In the genomic region with DNA sequence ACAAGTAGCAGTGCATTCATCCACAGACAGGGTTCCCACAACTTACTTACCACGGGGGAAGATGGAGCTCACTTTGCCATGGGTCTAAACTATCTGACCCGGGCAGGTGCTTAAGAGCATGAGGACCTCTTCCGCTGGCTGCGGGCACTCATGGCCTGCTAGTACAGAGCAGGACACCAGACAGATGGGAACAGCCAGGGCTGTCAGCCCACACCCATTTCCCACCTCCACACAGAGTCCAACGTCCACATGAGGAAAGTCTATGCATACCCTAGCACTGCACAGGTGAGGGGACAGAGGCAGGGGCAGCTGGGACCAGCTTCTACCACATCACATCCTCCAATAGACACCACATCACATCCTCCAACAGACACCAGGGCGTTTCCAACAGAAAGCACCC, we compare ENCODE assay signal across 30 cellular contexts.
"Had no signal": no experiment of that assay in that cellular context is flagged by ENCODE, and none has a peak within 500 bp of the region (broad histone marks: within the 10 kb centered on the region; RNA-seq: fewer than 3 reads in every experiment).

No MANE protein-coding gene starts in this region.

- H3K9me3 Mint-ChIP-seq: activated CD4-positive, alpha-beta memory T cell treated with anti-CD3 and anti-CD28 coated beads for 36 hours; activated CD4-positive, alpha-beta T cell treated with anti-CD3 and anti-CD28 coated beads, Interleukin-2, amount 10 ng/mL, durations not matched to agents 24 days and 14 days; activated naive CD4-positive, alpha-beta T cell treated with anti-CD3 and anti-CD28 coated beads for 36 hours; activated naive CD4-positive, alpha-beta T cell treated with anti-CD3 and anti-CD28 coated beads, Interleukin-2, amount 50 U/mL, for 24 hours; activated naive CD8-positive, alpha-beta T cell treated with anti-CD3 and anti-CD28 coated beads, Interleukin-2, amount 10 ng/mL, durations not matched to agents 7 days and 5 days; activated T-helper 1 cell treated with anti-CD3 and anti-CD28 coated beads, Interleukin-12 subunit alpha, Interleukin-12 subunit beta, Interleukin-2, Interleukin-4 antibody, amounts not matched to agents 30 ng/mL and 10 ng/mL and 1 ng/mL, durations not matched to agents 14 hours and 24 hours and 36 hours; activated T-helper 2 cell treated with anti-CD3 and anti-CD28 coated beads, Interferon-gamma antibody, Interleukin-2, Interleukin-4, amounts not matched to agents 10 μg/mL and 5 μg/mL and 100 μg/mL, durations not matched to agents 14 hours and 24 hours and 36 hours; central memory CD8-positive, alpha-beta T cell; dendritic cell treated with granulocyte-macrophage colony-stimulating factor and Interleukin-4, amounts not matched to agents 40 ng/mL and 50 ng/mL, for 4 days; endodermal cell had no signal

- H3K27me3 ChIP-seq: brain microvascular endothelial cell, dorsolateral prefrontal cortex had no signal

- H3K27ac ChIP-seq: brain microvascular endothelial cell, coronary artery, dorsolateral prefrontal cortex had no signal

- H3K27ac Mint-ChIP-seq: activated CD4-positive, alpha-beta memory T cell treated with anti-CD3 and anti-CD28 coated beads for 36 hours; activated CD4-positive, alpha-beta T cell treated with anti-CD3 and anti-CD28 coated beads for 36 hours; activated CD4-positive, alpha-beta T cell treated with anti-CD3 and anti-CD28 coated beads, Interleukin-2, amount 10 ng/mL, durations not matched to agents 24 days and 14 days; activated CD8-positive, alpha-beta memory T cell treated with anti-CD3 and anti-CD28 coated beads, Interleukin-2, amount 10 ng/mL, durations not matched to agents 7 days and 5 days; activated CD8-positive, alpha-beta T cell treated with anti-CD3 and anti-CD28 coated beads, Interleukin-2, amount 10 ng/mL, durations not matched to agents 7 days and 5 days; activated naive CD4-positive, alpha-beta T cell treated with anti-CD3 and anti-CD28 coated beads for 36 hours; activated naive CD4-positive, alpha-beta T cell treated with anti-CD3 and anti-CD28 coated beads, Interleukin-2, amount 50 U/mL, for 24 hours; activated naive CD8-positive, alpha-beta T cell treated with anti-CD3 and anti-CD28 coated beads, Interleukin-2, amount 10 ng/mL, durations not matched to agents 7 days and 5 days; activated T-helper 1 cell treated with anti-CD3 and anti-CD28 coated beads, Interleukin-12 subunit alpha, Interleukin-12 subunit beta, Interleukin-2, Interleukin-4 antibody, amounts not matched to agents 30 ng/mL and 10 ng/mL and 1 ng/mL, durations not matched to agents 14 hours and 24 hours and 36 hours; activated T-helper 2 cell treated with anti-CD3 and anti-CD28 coated beads, Interferon-gamma antibody, Interleukin-2, Interleukin-4, amounts not matched to agents 10 μg/mL and 5 μg/mL and 100 μg/mL, durations not matched to agents 14 hours and 24 hours and 36 hours; dendritic cell treated with granulocyte-macrophage colony-stimulating factor and Interleukin-4, amounts not matched to agents 40 ng/mL and 50 ng/mL, for 4 days; endodermal cell had no signal

- ATAC-seq: activated CD4-positive, alpha-beta T cell treated with anti-CD3 and anti-CD28 coated beads for 36 hours; activated CD8-positive, alpha-beta memory T cell treated with anti-CD3 and anti-CD28 coated beads, Interleukin-2, amount 10 ng/mL, durations not matched to agents 7 days and 5 days; activated CD8-positive, alpha-beta T cell treated with anti-CD3 and anti-CD28 coated beads, Interleukin-2, amount 10 ng/mL, durations not matched to agents 7 days and 5 days; esophagus mucosa; T-helper 17 cell had no signal

- DNase-seq: activated CD4-positive, alpha-beta memory T cell treated with anti-CD3 and anti-CD28 coated beads for 36 hours; activated CD4-positive, alpha-beta T cell treated with anti-CD3 and anti-CD28 coated beads for 36 hours; activated CD4-positive, alpha-beta T cell treated with anti-CD3 and anti-CD28 coated beads, Interleukin-2, amount 10 ng/mL, durations not matched to agents 24 days and 14 days; activated CD4-positive, CD25-positive, alpha-beta regulatory T cell; activated CD4-positive, CD25-positive, alpha-beta regulatory T cell treated with anti-CD3 and anti-CD28 coated beads, Interleukin-2, amount 50 U/mL, for 72 hours; activated CD8-positive, alpha-beta memory T cell treated with anti-CD3 and anti-CD28 coated beads, Interleukin-2, amount 10 ng/mL, durations not matched to agents 7 days and 5 days; activated CD8-positive, alpha-beta memory T cell treated with anti-CD3 and anti-CD28 coated beads, Interleukin-2, amount 50 U/mL, for 4 hours; activated CD8-positive, alpha-beta T cell treated with anti-CD3 and anti-CD28 coated beads, Interleukin-2, amount 10 ng/mL, durations not matched to agents 7 days and 5 days; activated effector memory CD4-positive, alpha-beta T cell treated with anti-CD3 and anti-CD28 coated beads, Interleukin-2, amount 50 U/mL, for 16 hours; activated naive CD4-positive, alpha-beta T cell treated with anti-CD3 and anti-CD28 coated beads for 36 hours; activated naive CD8-positive, alpha-beta T cell treated with anti-CD3 and anti-CD28 coated beads, Interleukin-2, amount 10 ng/mL, durations not matched to agents 7 days and 5 days; activated T-cell treated with anti-CD3 and anti-CD28 coated beads, Interleukin-2, amount 50 U/mL, for 1 hour; activated T-cell treated with anti-CD3 and anti-CD28 coated beads, Interleukin-2, amount 50 U/mL, for 48 hours; brain microvascular endothelial cell; dorsolateral prefrontal cortex; effector memory CD4-positive, alpha-beta T cell; endodermal cell; foreskin fibroblast; T-helper 1 cell; T-helper 17 cell had no signal

- H3K4me1 Mint-ChIP-seq: activated CD4-positive, alpha-beta T cell treated with anti-CD3 and anti-CD28 coated beads, Interleukin-2, amount 10 ng/mL, durations not matched to agents 24 days and 14 days; activated CD8-positive, alpha-beta memory T cell treated with anti-CD3 and anti-CD28 coated beads, Interleukin-2, amount 10 ng/mL, durations not matched to agents 7 days and 5 days; activated naive CD4-positive, alpha-beta T cell treated with anti-CD3 and anti-CD28 coated beads, Interleukin-2, amount 50 U/mL, for 24 hours; activated naive CD8-positive, alpha-beta T cell treated with anti-CD3 and anti-CD28 coated beads, Interleukin-2, amount 10 ng/mL, durations not matched to agents 7 days and 5 days; central memory CD8-positive, alpha-beta T cell; endodermal cell had no signal

- H3K27me3 Mint-ChIP-seq: activated CD4-positive, alpha-beta memory T cell treated with anti-CD3 and anti-CD28 coated beads for 36 hours; activated CD4-positive, alpha-beta T cell treated with anti-CD3 and anti-CD28 coated beads for 36 hours; activated CD4-positive, alpha-beta T cell treated with anti-CD3 and anti-CD28 coated beads, Interleukin-2, amount 10 ng/mL, durations not matched to agents 24 days and 14 days; activated CD8-positive, alpha-beta memory T cell treated with anti-CD3 and anti-CD28 coated beads, Interleukin-2, amount 10 ng/mL, durations not matched to agents 7 days and 5 days; activated naive CD4-positive, alpha-beta T cell treated with anti-CD3 and anti-CD28 coated beads, Interleukin-2, amount 50 U/mL, for 24 hours; activated naive CD8-positive, alpha-beta T cell treated with anti-CD3 and anti-CD28 coated beads, Interleukin-2, amount 10 ng/mL, durations not matched to agents 7 days and 5 days; central memory CD8-positive, alpha-beta T cell; dendritic cell treated with granulocyte-macrophage colony-stimulating factor and Interleukin-4, amounts not matched to agents 40 ng/mL and 50 ng/mL, for 4 days; T-helper 17 cell had no signal

- FAIRE-seq: astrocyte, bronchial epithelial cell, frontal cortex had no signal

- H3K4me3 ChIP-seq: coronary artery, dorsolateral prefrontal cortex had no signal

- H3K4me3 Mint-ChIP-seq: activated CD4-positive, alpha-beta memory T cell treated with anti-CD3 and anti-CD28 coated beads for 36 hours; activated CD4-positive, alpha-beta T cell treated with anti-CD3 and anti-CD28 coated beads for 36 hours; activated CD4-positive, alpha-beta T cell treated with anti-CD3 and anti-CD28 coated beads, Interleukin-2, amount 10 ng/mL, durations not matched to agents 24 days and 14 days; activated CD8-positive, alpha-beta memory T cell treated with anti-CD3 and anti-CD28 coated beads, Interleukin-2, amount 10 ng/mL, durations not matched to agents 7 days and 5 days; activated CD8-positive, alpha-beta T cell treated with anti-CD3 and anti-CD28 coated beads, Interleukin-2, amount 10 ng/mL, durations not matched to agents 7 days and 5 days; activated naive CD4-positive, alpha-beta T cell treated with anti-CD3 and anti-CD28 coated beads for 36 hours; activated naive CD4-positive, alpha-beta T cell treated with anti-CD3 and anti-CD28 coated beads, Interleukin-2, amount 50 U/mL, for 24 hours; activated naive CD8-positive, alpha-beta T cell treated with anti-CD3 and anti-CD28 coated beads, Interleukin-2, amount 10 ng/mL, durations not matched to agents 7 days and 5 days; activated T-helper 1 cell treated with anti-CD3 and anti-CD28 coated beads, Interleukin-12 subunit alpha, Interleukin-12 subunit beta, Interleukin-2, Interleukin-4 antibody, amounts not matched to agents 30 ng/mL and 10 ng/mL and 1 ng/mL, durations not matched to agents 14 hours and 24 hours and 36 hours; central memory CD8-positive, alpha-beta T cell; dendritic cell treated with granulocyte-macrophage colony-stimulating factor and Interleukin-4, amounts not matched to agents 40 ng/mL and 50 ng/mL, for 4 days; endodermal cell; T-helper 17 cell had no signal
